ENCODE assay signal across 8 cellular contexts in genomic region chr3:169660709-169661566, GRCh38. TPM values are rescaled to one million over a fixed set of nuclear protein-coding genes. Genes with fewer than 3 reads are reported as not detected.
DNase-seq lines count a peak whose midpoint lies in the region; ATAC-seq and TF ChIP-seq lines count a peak whose summit lies in the region.

No MANE protein-coding gene starts in this region.

- POLR2A ChIA-PET in PC-3 (lab: Charles Lee; ENCODE audit: unreplicated experiment) = no interaction called here

- no peak for ATAC-seq in PC-3
- no peak for ATAC-seq in HG03135 (IDR thresholded peaks at IDR 0.05; ENCODE audit: unreplicated experiment)
- ATAC-seq in HG03280 (IDR thresholded peaks at IDR 0.05; ENCODE audit: unreplicated experiment) = no peak

- no peaks in the 10 kb centered on the region for H4K20me1 ChIP-seq in DOHH2 (ENCODE audit: control insufficient read depth, insufficient read depth, low read depth, low read length)
- H4K20me1 ChIP-seq in PC-3 (ENCODE audit: low read length) = no peaks in the 10 kb centered on the region
- H4K20me1 ChIP-seq in neural cell (ENCODE audit: insufficient read depth) = no peaks in the 10 kb centered on the region

- DNase-seq in PC-3 (no peak), epithelial cell of proximal tubule (ENCODE audit: low read depth) (no peak), DMS79 (lab: John Stamatoyannopoulos, UW) (no peak), islet precursor cell (no peak)

- TF ChIP-seq CTCF in DOHH2 (IDR thresholded peaks at IDR 0.05; ENCODE audit: low read depth, low read length, poor library complexity, severe bottlenecking) (no peak), PC-3 (conservative IDR thresholded peaks at IDR 0.05; ENCODE audit: low read depth, low read length) (no peak), epithelial cell of proximal tubule (conservative IDR thresholded peaks at IDR 0.05; ENCODE audit: low read depth, low read length) (no peak), neural cell (IDR thresholded peaks at IDR 0.05; ENCODE audit: poor library complexity, severe bottlenecking) (no peak)

- CTCF ChIA-PET in PC-3 (lab: Charles Lee) = interaction anchor here (0.5 to 1.9 kb wide), 2 partner anchors 133 to 512 kb away, joined by 3 to 4 read pairs; no protein-coding TSS in a partner anchor

- H3K9me2 ChIP-seq in DOHH2 (replicated peaks; ENCODE audit: control insufficient read depth, low read length) (no peaks in the 10 kb centered on the region), PC-3 (replicated peaks; ENCODE audit: low read length) (no peaks in the 10 kb centered on the region), neural cell (ENCODE audit: insufficient read depth, low read length) (no peaks in the 10 kb centered on the region)

- peak overlapping the region; percentile 60 for H3K4me3 ChIP-seq in DOHH2 (ENCODE audit: low read length)
- peak overlapping the region; percentile 97 for H3K4me3 ChIP-seq in PC-3 (ENCODE audit: low read length)
- H3K4me3 ChIP-seq in epithelial cell of proximal tubule (ENCODE audit: low read depth, low read length) = peak overlapping the region; percentile 56
- H3K4me3 ChIP-seq in neural cell (ENCODE audit: low read length) = peak overlapping the region; percentile 86

- H3K36me3 ChIP-seq in DOHH2 (ENCODE audit: control insufficient read depth, low read length) (no peaks in the 10 kb centered on the region), PC-3 (ENCODE audit: low read depth, low read length) (no peaks in the 10 kb centered on the region), neural cell (ENCODE audit: insufficient read depth, low read length) (no peaks in the 10 kb centered on the region)

- H3F3A ChIP-seq in DOHH2 (ENCODE audit: control insufficient read depth, insufficient read depth) (no peaks in the 10 kb centered on the region), PC-3 (ENCODE audit: low read length, unreplicated experiment) (no peaks in the 10 kb centered on the region), neural cell (ENCODE audit: insufficient read depth, low read length, poor library complexity, severe bottlenecking) (no peaks in the 10 kb centered on the region)

- peak overlapping the region; percentile 82 for H2AFZ ChIP-seq in PC-3 (ENCODE audit: low read length)
- H2AFZ ChIP-seq in neural cell (ENCODE audit: low read depth, low read length) = no peak overlapping the region

- no peak for TF ChIP-seq RAD21 in neural cell (conservative IDR thresholded peaks at IDR 0.05)

- peaks cover 85% of the 10 kb centered on the region for H3K27me3 ChIP-seq in DOHH2 (ENCODE audit: control insufficient read depth, low read length)
- H3K27me3 ChIP-seq in PC-3 (ENCODE audit: low read length) = no peaks in the 10 kb centered on the region
- H3K27me3 ChIP-seq in neural cell (ENCODE audit: insufficient read depth, low read depth, low read length) = peaks cover 87% of the 10 kb centered on the region

- no peaks in the 10 kb centered on the region for H3K79me2 ChIP-seq in DOHH2 (ENCODE audit: control insufficient read depth, low read length)
- peaks cover 19% of the 10 kb centered on the region; the same call in 1 of the 2 replicates for H3K79me2 ChIP-seq in PC-3 (ENCODE audit: low read length)
- H3K79me2 ChIP-seq in neural cell (replicated peaks; ENCODE audit: insufficient read depth, low read length) = no peaks in the 10 kb centered on the region

- intact Hi-C loops in PC-3 (cut with micrococcal nuclease) = loop anchor here (5.0 to 10.0 kb wide), 3 partner anchors 316 to 706 kb away; no protein-coding TSS in a partner anchor

- H3K4me1 ChIP-seq in DOHH2 (ENCODE audit: control insufficient read depth, low read length) (peaks cover 31% of the 10 kb centered on the region), PC-3 (ENCODE audit: insufficient read depth, low read length) (peaks cover 18% of the 10 kb centered on the region)

- peak overlapping the region; percentile 63 for H3K4me2 ChIP-seq in DOHH2 (ENCODE audit: low read length)
- peak overlapping the region; percentile 84 for H3K4me2 ChIP-seq in PC-3 (ENCODE audit: low read length)
- peak overlapping the region; percentile 89 for H3K4me2 ChIP-seq in neural cell (ENCODE audit: low read length)

- H3K27ac ChIP-seq in DOHH2 (ENCODE audit: low read depth, low read length) = no peak overlapping the region
- H3K27ac ChIP-seq in PC-3 (ENCODE audit: low read length) = no peak overlapping the region
- no peak overlapping the region for H3K27ac ChIP-seq in neural cell (ENCODE audit: low read length)

- H3K9me3 ChIP-seq in DOHH2 (ENCODE audit: control insufficient read depth, insufficient read depth, low read length) (no peaks in the 10 kb centered on the region), PC-3 (ENCODE audit: low read length) (no peaks in the 10 kb centered on the region), neural cell (ENCODE audit: low read length) (no peaks in the 10 kb centered on the region)

- TF ChIP-seq EP300 in neural cell (conservative IDR thresholded peaks at IDR 0.05; ENCODE audit: poor library complexity, severe bottlenecking) = no peak

- BruUV-seq in PC-3 (replicated peaks; lab: Mats Ljungman, UMichigan) = no TSS peak

- H3K9ac ChIP-seq in PC-3 (ENCODE audit: low read length) = peak overlapping the region; percentile 74
- H3K9ac ChIP-seq in neural cell (ENCODE audit: low read length) = peak overlapping the region; percentile 41

TF ChIP-seq in neural cell, 6 proteins besides CTCF, POLR2A, EP300 and RAD21:
- no peak for TF ChIP-seq TAF1 (IDR thresholded peaks at IDR 0.05; ENCODE audit: low read depth)
- peak; percentile 29 for TF ChIP-seq POLR2AphosphoS5 (IDR thresholded peaks at IDR 0.05)

RNA-seq across cellular contexts. Expression of gene MECOM, which starts 2.6 kb away (rescaled TPM):
- 10.0 and 11.4 TPM in 2 replicates for total RNA-seq in PC-3 (2014; rRNA removed)
- 15.7 and 25.2 TPM in 2 replicates for total RNA-seq in epithelial cell of proximal tubule
- polyA plus RNA-seq in neural cell = 0.10 TPM in 2 replicates
- 0.23 and 0.97 TPM in 2 replicates for polyA minus RNA-seq in neural cell
